8 cellular contexts compared by ENCODE assay signal in the genomic region with DNA sequence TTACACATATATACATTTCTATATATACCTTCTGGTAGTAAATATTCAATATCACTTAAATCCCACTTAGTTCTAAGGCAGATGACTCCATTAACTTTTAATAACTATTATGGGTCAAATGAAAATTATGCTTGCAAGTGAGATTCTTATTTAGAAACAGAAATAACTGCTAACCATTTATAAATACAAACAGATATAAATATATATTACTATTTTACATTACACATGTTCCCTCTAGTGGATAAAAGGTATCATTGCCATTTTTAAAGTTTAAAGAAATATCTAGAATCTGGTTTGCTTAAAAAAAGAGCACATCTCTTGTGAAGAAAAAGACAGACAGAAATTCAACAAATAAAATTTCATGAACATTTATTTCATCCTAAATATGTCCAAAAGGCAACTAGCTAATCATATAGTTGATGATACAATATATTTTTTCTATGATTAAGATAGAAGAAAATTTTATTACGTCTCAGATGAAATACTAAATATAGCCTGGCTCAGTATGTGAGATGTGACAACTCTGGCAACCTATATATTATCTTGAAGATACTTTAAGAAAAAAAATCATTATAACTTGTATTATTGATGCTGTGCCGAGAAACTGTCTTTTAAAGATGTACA. TPM values are rescaled to one million over a fixed set of nuclear protein-coding genes. Genes with fewer than 3 reads are reported as not detected.
DNase-seq lines count a peak whose midpoint lies in the region; FAIRE-seq and TF ChIP-seq lines count a peak whose summit lies in the region.

No MANE protein-coding gene starts in this region.

- FAIRE-seq in H1 (lab: Jason Lieb, UNC): no peak

- H3K4me2 ChIP-seq in H1 (ENCODE audit: insufficient read depth in 1 of 2, low read depth in 2 of 2, low read length in 2 of 2): no peak overlapping the region

- no peak overlapping the region for H3K9ac ChIP-seq in H1 (replicated peaks in 1 of 4; ENCODE audit: extremely low read depth in 1 of 4, low read depth in 3 of 4, low read length in 3 of 4)

- H3K23ac ChIP-seq in H1 (ENCODE audit: insufficient read length): no peak overlapping the region

- H3K36me3 ChIP-seq in H1 (ENCODE audit: control insufficient read depth in 2 of 4, insufficient read depth in 4 of 4, low read length in 3 of 4) (peaks cover 0 to 7% (median 1%) of the 10 kb centered on the region in 4 experiments; a peak in 2 of 8 replicates), sigmoid colon (peaks cover 5 to 66% (median 11%) of the 10 kb centered on the region in 4 donors)

- H4K91ac ChIP-seq in H1 (replicated peaks; ENCODE audit: insufficient read length, low read length): no peak overlapping the region

- no peaks in the 10 kb centered on the region for H3K79me1 ChIP-seq in H1 (ENCODE audit: low read depth, low read length)

- H2AK5ac ChIP-seq in H1 (ENCODE audit: low read depth, low read length): no peak overlapping the region

- H3K4me1 ChIP-seq in H1 (replicated peaks in 1 of 4; ENCODE audit: control insufficient read depth in 3 of 4, insufficient read depth in 4 of 4, low read length in 3 of 4): no peaks in the 10 kb centered on the region
- H3K4me1 ChIP-seq in sigmoid colon: no peaks in the 10 kb centered on the region

- H2AFZ ChIP-seq in H1 (ENCODE audit: low read length): no peak overlapping the region

- 86% methylated on average over 2 of the region's 2 CpGs; no CpG with 5 or more reads in 1 of the 2 experiments for WGBS in H1 (ENCODE audit: extremely low coverage in 1 of 2, insufficient coverage in 1 of 2, insufficient read length in 1 of 2, insufficient replicate concordance in 2 of 2, low coverage in 1 of 2, low lambda C conversion rate in 2 of 2, missing lambda C conversion rate in 1 of 2), 2 experiments
- 95 to 97% methylated on average over 2 of the region's 2 CpGs for WGBS in sigmoid colon, 2 donors

- H2BK5ac ChIP-seq in H1 (ENCODE audit: low read depth, low read length): no peak overlapping the region

- no peak overlapping the region for H2BK20ac ChIP-seq in H1 (ENCODE audit: low read length)

- CTCF ChIA-PET in H1 (lab: Charles Lee; ENCODE audit: partially characterized antibody): interaction anchor here (0.6 to 4.1 kb wide), 17 partner anchors 34 to 488 kb away, joined by 3 to 39 read pairs (median 4); a partner anchor contains a TSS

- no peaks in the 10 kb centered on the region for H3K27me3 ChIP-seq in H1 (replicated peaks in 1 of 4; ENCODE audit: control insufficient read depth in 3 of 4, extremely low read depth in 1 of 4, insufficient read depth in 3 of 4, low read length in 3 of 4)
- H3K27me3 ChIP-seq in sigmoid colon: no peaks in the 10 kb centered on the region

- intact Hi-C loops in sigmoid colon (cut with DNase I): loop anchor here (2.0 to 5.0 kb wide), 3 partner anchors 105 to 645 kb away; no protein-coding TSS in a partner anchor

- no peaks in the 10 kb centered on the region for H3K79me2 ChIP-seq in H1 (ENCODE audit: control insufficient read depth in 1 of 2, insufficient read depth in 2 of 2, low read length in 2 of 2)

- no peak for TF ChIP-seq EP300 in H1 (IDR thresholded peaks at IDR 0.05; ENCODE audit: borderline replicate concordance in 1 of 2, low read depth in 2 of 2, low read length in 2 of 2)
- no peak for TF ChIP-seq EP300 in sigmoid colon (IDR thresholded peaks at IDR 0.05)

- POLR2A ChIA-PET in H1 (lab: Charles Lee; ENCODE audit: partially characterized antibody): no interaction called here

- H3K4me3 ChIP-seq in H1 (ENCODE audit: extremely low read depth in 1 of 4, insufficient read depth in 2 of 4, low read depth in 3 of 4, low read length in 4 of 4) (no peak overlapping the region), sigmoid colon (no peak overlapping the region)

- H4K20me1 ChIP-seq in H1 (replicated peaks in 1 of 2; ENCODE audit: control insufficient read depth in 1 of 2, insufficient read depth in 2 of 2, low read length in 2 of 2): peaks cover 0 to under 1% of the 10 kb centered on the region in 2 experiments

- H2BK120ac ChIP-seq in H1 (replicated peaks; ENCODE audit: low read depth, low read length): no peak overlapping the region

- H3K56ac ChIP-seq in H1 (replicated peaks; ENCODE audit: insufficient read length, low read depth, low read length): no peak overlapping the region

- H3K14ac ChIP-seq in H1 (ENCODE audit: insufficient read length): no peak overlapping the region

- H3K27ac ChIP-seq in H1 (ENCODE audit: low read depth, low read length) (no peak overlapping the region), sigmoid colon (no peak overlapping the region)

- no peak overlapping the region for H2BK12ac ChIP-seq in H1 (ENCODE audit: low read depth, low read length)

- peak; percentile 23 to 44 for TF ChIP-seq RAD21 in H1 (IDR thresholded peaks at IDR 0.05 in 1 of 2, conservative IDR thresholded peaks at IDR 0.05 in 1 of 2; ENCODE audit: low read depth in 2 of 2, low read length in 2 of 2)

- peak; percentile 30 for DNase-seq in NCI-H146 treated with DMSO at 0.1 percent for 48 hours (lab: John Stamatoyannopoulos, UW; ENCODE audit: unreplicated experiment)
- DNase-seq in NCI-H146 (lab: John Stamatoyannopoulos, UW): no peak
- peak; percentile 3 for DNase-seq in NCI-H345 (lab: John Stamatoyannopoulos, UW)
- DNase-seq in H1 (ENCODE audit: low read depth in 1 of 2, low spot score in 2 of 2): no peak
- no peak for DNase-seq in sigmoid colon
- no peak for DNase-seq in D341Med (ENCODE audit: low spot score)
- no peak for DNase-seq in amniotic stem cell (lab: John Stamatoyannopoulos, UW)
- no peak for DNase-seq in SHP77 (lab: John Stamatoyannopoulos, UW)

- TF ChIP-seq CTCF in H1 (IDR thresholded peaks at IDR 0.05; ENCODE audit: control extremely low read depth in 1 of 3, insufficient read depth in 1 of 3, low read depth in 1 of 3, low read length in 3 of 3): peak in 2 of 3 experiments; percentile 1 to 9; a peak in 2 of 4 replicates
- TF ChIP-seq CTCF in sigmoid colon (IDR thresholded peaks at IDR 0.05): peak in 3 of 4 experiments; percentile 34 to 60 (median 51)

- H3K4ac ChIP-seq in H1 (replicated peaks; ENCODE audit: insufficient read length, low read depth, low read length): no peak overlapping the region

- H3K18ac ChIP-seq in H1 (ENCODE audit: extremely low read depth, low read length): no peak overlapping the region

- H3K9me3 ChIP-seq in H1 (ENCODE audit: insufficient read depth in 2 of 2, low read depth in 1 of 2, low read length in 1 of 2) (no peaks in the 10 kb centered on the region), sigmoid colon (no peaks in the 10 kb centered on the region)

- TF ChIP-seq POLR2A in H1 (IDR thresholded peaks at IDR 0.05; ENCODE audit: control extremely low read depth in 1 of 2, low read depth in 2 of 2, low read length in 2 of 2) (no peak), sigmoid colon (IDR thresholded peaks at IDR 0.05) (no peak)

- no peak overlapping the region for H2BK15ac ChIP-seq in H1 (ENCODE audit: low read length)

- H4K8ac ChIP-seq in H1 (ENCODE audit: extremely low read depth, insufficient read depth, low read length): no peak overlapping the region

- H3K23me2 ChIP-seq in H1 (ENCODE audit: low read depth, low read length): no peaks in the 10 kb centered on the region

- no peak overlapping the region for H4K5ac ChIP-seq in H1 (ENCODE audit: insufficient read length, low read depth, low read length)

TF ChIP-seq in H1, 55 proteins besides CTCF, POLR2A, EP300 and RAD21 (continues in another document):
- TF ChIP-seq SUZ12 (IDR thresholded peaks at IDR 0.05; ENCODE audit: low read length): no peak
- no peak for TF ChIP-seq TCF12 (IDR thresholded peaks at IDR 0.05; ENCODE audit: low read depth, low read length)
- TF ChIP-seq TAF1 (IDR thresholded peaks at IDR 0.05; ENCODE audit: low read depth, low read length): no peak
- no peak for TF ChIP-seq SIN3A (conservative IDR thresholded peaks at IDR 0.05 in 1 of 2, IDR thresholded peaks at IDR 0.05 in 1 of 2; ENCODE audit: low read depth in 1 of 2, low read length in 2 of 2)
- no peak for TF ChIP-seq SP2 (IDR thresholded peaks at IDR 0.05; ENCODE audit: low read length)
- no peak for TF ChIP-seq KDM4A (IDR thresholded peaks at IDR 0.05; ENCODE audit: low read depth, low read length, severe bottlenecking)
- TF ChIP-seq, protein P1, sequence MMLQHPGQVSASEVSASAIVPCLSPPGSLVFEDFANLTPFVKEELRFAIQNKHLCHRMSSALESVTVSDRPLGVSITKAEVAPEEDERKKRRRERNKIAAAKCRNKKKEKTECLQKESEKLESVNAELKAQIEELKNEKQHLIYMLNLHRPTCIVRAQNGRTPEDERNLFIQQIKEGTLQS (IDR thresholded peaks at IDR 0.05; ENCODE audit: insufficient read depth, low read depth, low read length): no peak
- TF ChIP-seq RFX5 (IDR thresholded peaks at IDR 0.05; ENCODE audit: borderline replicate concordance, low read depth, low read length): no peak
- TF ChIP-seq JUN (IDR thresholded peaks at IDR 0.05; ENCODE audit: low read depth, low read length): no peak
- TF ChIP-seq JUND (IDR thresholded peaks at IDR 0.05; ENCODE audit: low read length): no peak
- no peak for TF ChIP-seq CEBPB (IDR thresholded peaks at IDR 0.05; ENCODE audit: low read depth, low read length)
- TF ChIP-seq RBBP5 (IDR thresholded peaks at IDR 0.05; ENCODE audit: borderline replicate concordance, low read depth, low read length): no peak

RNA-seq across cellular contexts. Expression of a gene that starts 11.7 kb away (rescaled TPM):
- total RNA-seq in H1 (2021; fragmentation: NEBNext Ultra II Directional; extraction: Animal tissue kit (Norgen Biotek cat#: 25700)): 42.4 and 48.3 TPM in 2 replicates
- polyA plus RNA-seq in H1 (2011; rRNA removed) (9.9 and 29.7 TPM in 2 replicates), sigmoid colon (1 to 10 TPM; 3.0 to 8.6 (median 7.3) TPM)
- 42.5 TPM for polyA plus RNA-seq in H1 (2011; cell fraction: cytosol; rRNA removed)
- 7.5 TPM for polyA plus RNA-seq in H1 (2011; cell fraction: nucleus; rRNA removed)
- polyA plus RNA-seq in H1 (2012, experiment 1 of 2): 26.1 to 63.7 TPM (median 31.3 TPM) in 4 replicates
- polyA plus RNA-seq in H1 (2012, experiment 2 of 2): 6.3 TPM
- polyA plus RNA-seq in H1 (2013, experiment 1 of 2): 62.3 TPM
- polyA plus RNA-seq in H1 (2013, experiment 2 of 2): 58.5 TPM
- 8.5 and 16.6 TPM in 2 replicates for polyA minus RNA-seq in H1 (2011; rRNA and poly(A)+ RNA removed)
- polyA minus RNA-seq in H1 (2011; cell fraction: cytosol; rRNA and poly(A)+ RNA removed): 12.3 TPM
- polyA minus RNA-seq in H1 (2011; cell fraction: nucleus; rRNA and poly(A)+ RNA removed): 24.3 TPM
- 1 to 10 TPM in 3 of 4 donors, under 1 TPM in 1; 0.49 to 2.5 (median 1.5) TPM for total RNA-seq in sigmoid colon

RNA-seq across cellular contexts. Expression of a gene that starts 35.0 kb away (rescaled TPM):
- total RNA-seq in H1 (2021; fragmentation: NEBNext Ultra II Directional; extraction: Animal tissue kit (Norgen Biotek cat#: 25700)): 9.7 and 10.5 TPM in 2 replicates
- polyA plus RNA-seq in H1 (2011; rRNA removed) (8.7 and 11.4 TPM in 2 replicates), sigmoid colon (10 to 100 TPM; 22.5 to 36.0 (median 23.1) TPM)
- polyA plus RNA-seq in H1 (2011; cell fraction: cytosol; rRNA removed): 11.9 TPM
- 20.7 TPM for polyA plus RNA-seq in H1 (2011; cell fraction: nucleus; rRNA removed)
- polyA plus RNA-seq in H1 (2012, experiment 1 of 2): 8.6 to 14.4 TPM (median 11.5 TPM) in 4 replicates
- 9.6 TPM for polyA plus RNA-seq in H1 (2012, experiment 2 of 2)
- 9.1 TPM for polyA plus RNA-seq in H1 (2013, experiment 1 of 2)
- polyA plus RNA-seq in H1 (2013, experiment 2 of 2): 8.0 TPM
- polyA minus RNA-seq in H1 (2011; rRNA and poly(A)+ RNA removed): 8.1 and 10.9 TPM in 2 replicates
- 4.9 TPM for polyA minus RNA-seq in H1 (2011; cell fraction: cytosol; rRNA and poly(A)+ RNA removed)
- polyA minus RNA-seq in H1 (2011; cell fraction: nucleus; rRNA and poly(A)+ RNA removed): 11.4 TPM
- 10 to 100 TPM; 24.1 to 63.5 (median 46.8) TPM for total RNA-seq in sigmoid colon

Comparison
In these comparisons a context has a peak if more than half of its experiments do, and no peak if none do; other contexts are left out.
1. DNase-seq: peak in NCI-H146 treated with DMSO at 0.1 percent for 48 hours (single experiment) and NCI-H345 (single experiment); none in NCI-H146 (single experiment), H1 (0 of 2), sigmoid colon (single experiment), D341Med (single experiment), amniotic stem cell (single experiment) and SHP77 (0 of 2).
2. RNA of a gene that starts 11.7 kb away (total RNA-seq): 42.4 to 48.3 TPM in H1; 0.49 to 2.5 TPM in sigmoid colon; every median in the first group is over 10 times any median in the second.